In the genomic region with DNA sequence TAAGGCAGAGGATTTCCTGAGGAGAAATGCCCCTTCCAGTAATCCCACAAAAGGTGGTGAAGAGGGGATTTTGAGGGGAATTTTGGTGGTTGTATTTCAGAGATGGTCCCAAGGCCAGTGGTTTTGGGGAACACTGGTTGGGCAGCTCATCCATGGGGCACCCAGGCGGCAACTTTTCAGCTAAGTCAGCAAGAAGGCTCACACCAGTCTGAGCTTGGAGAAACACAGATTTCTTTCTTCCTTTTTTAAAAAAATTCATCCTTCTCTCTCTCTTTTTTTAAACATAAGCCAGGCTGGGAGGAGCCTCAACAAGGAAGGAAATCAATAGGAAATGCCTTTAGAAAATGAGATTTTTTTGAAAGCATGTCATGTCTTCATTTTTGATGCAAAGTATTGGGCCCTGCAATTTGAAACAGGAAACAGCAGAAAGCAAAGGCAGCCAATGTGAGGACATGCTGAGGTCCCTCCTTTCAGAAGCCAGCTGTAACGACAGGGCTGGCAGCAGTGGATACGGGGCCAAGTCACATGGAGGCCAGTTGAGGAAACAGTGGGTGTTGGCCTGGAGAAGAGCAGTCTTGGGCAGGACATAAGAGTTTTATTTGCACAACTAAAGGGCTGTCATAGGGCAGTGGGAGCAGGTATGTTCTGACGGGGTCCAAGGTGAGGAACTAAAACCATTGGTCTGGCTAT, we compare ENCODE assay signal across 1 cellular context.
TF ChIP-seq lines count a peak whose summit lies in the region.

No MANE protein-coding gene starts in this region.

TF ChIP-seq in GM23338, 12 proteins besides CTCF, POLR2A, EP300 and RAD21 (continued from another document):
- TF ChIP-seq, protein P1, sequence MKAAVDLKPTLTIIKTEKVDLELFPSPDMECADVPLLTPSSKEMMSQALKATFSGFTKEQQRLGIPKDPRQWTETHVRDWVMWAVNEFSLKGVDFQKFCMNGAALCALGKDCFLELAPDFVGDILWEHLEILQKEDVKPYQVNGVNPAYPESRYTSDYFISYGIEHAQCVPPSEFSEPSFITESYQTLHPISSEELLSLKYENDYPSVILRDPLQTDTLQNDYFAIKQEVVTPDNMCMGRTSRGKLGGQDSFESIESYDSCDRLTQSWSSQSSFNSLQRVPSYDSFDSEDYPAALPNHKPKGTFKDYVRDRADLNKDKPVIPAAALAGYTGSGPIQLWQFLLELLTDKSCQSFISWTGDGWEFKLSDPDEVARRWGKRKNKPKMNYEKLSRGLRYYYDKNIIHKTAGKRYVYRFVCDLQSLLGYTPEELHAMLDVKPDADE (IDR thresholded peaks at IDR 0.05): no peak
